In genomic region chr3:67655364-67656121, GRCh38 we compare ENCODE assay signal across 8 cellular contexts. TPM values are rescaled to one million over a fixed set of nuclear protein-coding genes. Genes with fewer than 3 reads are reported as not detected.
DNase-seq lines count a peak whose midpoint lies in the region; ATAC-seq and TF ChIP-seq lines count a peak whose summit lies in the region.

No MANE protein-coding gene starts in this region.

- TF ChIP-seq CTCF in CD8-positive, alpha-beta T cell (IDR thresholded peaks at IDR 0.05) = no peak
- no peak for TF ChIP-seq CTCF in hepatocyte (IDR thresholded peaks at IDR 0.05; ENCODE audit: poor library complexity)

- H3K9me2 ChIP-seq in hepatocyte (replicated peaks; ENCODE audit: insufficient read depth) = no peaks in the 10 kb centered on the region

- POLR2A ChIA-PET in CD8-positive, alpha-beta T cell (lab: Charles Lee) = interaction anchor here (0.8 to 4.6 kb wide), 15 partner anchors 9 to 292 kb away, joined by 3 to 32 read pairs (median 4); no protein-coding TSS in a partner anchor

- H3K27ac Mint-ChIP-seq in CD8-positive, alpha-beta T cell = peak overlapping the region; percentile 91

- peaks cover 7% of the 10 kb centered on the region for H3K9me3 Mint-ChIP-seq in CD8-positive, alpha-beta T cell

- peaks cover 4% of the 10 kb centered on the region for H3K9me3 ChIP-seq in CD8-positive, alpha-beta T cell (ENCODE audit: low read length)
- no peaks in the 10 kb centered on the region for H3K9me3 ChIP-seq in hepatocyte (ENCODE audit: low read depth)

- peak overlapping the region; percentile 94 for H3K4me2 ChIP-seq in hepatocyte

- H3K27me3 Mint-ChIP-seq in CD8-positive, alpha-beta T cell (ENCODE audit: low read depth) = no peaks in the 10 kb centered on the region

- H3K36me3 ChIP-seq in CD8-positive, alpha-beta T cell (ENCODE audit: insufficient read depth, low read length) = no peaks in the 10 kb centered on the region
- no peaks in the 10 kb centered on the region for H3K36me3 ChIP-seq in hepatocyte (replicated peaks; ENCODE audit: insufficient read depth, low read depth)

- H3K27ac ChIP-seq in CD8-positive, alpha-beta T cell (ENCODE audit: low read depth, low read length) = peak overlapping the region; percentile 67
- peak overlapping the region; percentile 99 for H3K27ac ChIP-seq in hepatocyte

- H3K4me1 Mint-ChIP-seq in CD8-positive, alpha-beta T cell (ENCODE audit: low read depth) = peaks cover 73% of the 10 kb centered on the region

- peaks cover 37% of the 10 kb centered on the region for H3K79me2 ChIP-seq in hepatocyte

- H3K4me3 ChIP-seq in CD8-positive, alpha-beta T cell (ENCODE audit: low read depth, low read length) = peak overlapping the region; percentile 78
- peak overlapping the region; percentile 45 for H3K4me3 ChIP-seq in Jurkat, Clone E6-1 (ENCODE audit: low read length)
- peak overlapping the region; percentile 87 for H3K4me3 ChIP-seq in hepatocyte

- ATAC-seq in CD8-positive, alpha-beta T cell = peak; percentile 67
- ATAC-seq in GM21447 (IDR thresholded peaks at IDR 0.05; ENCODE audit: unreplicated experiment) = peak; percentile 49

- H3K36me3 Mint-ChIP-seq in CD8-positive, alpha-beta T cell = peaks cover 12% of the 10 kb centered on the region

- H4K20me1 ChIP-seq in hepatocyte (ENCODE audit: insufficient read depth, poor library complexity, severe bottlenecking) = no peaks in the 10 kb centered on the region

- H2AFZ ChIP-seq in hepatocyte = peak overlapping the region; percentile 100

- DNase-seq in CD8-positive, alpha-beta T cell = peak; percentile 57 to 86 (median 75)
- peak; percentile 90 for DNase-seq in Jurkat, Clone E6-1 (ENCODE audit: low read depth, low spot score)
- DNase-seq in activated T-cell treated with anti-CD3 and anti-CD28 coated beads for 24 hours (ENCODE audit: low read depth) (peak; percentile 67), hepatocyte (ENCODE audit: low spot score) (no peak), NCI-H748 (lab: John Stamatoyannopoulos, UW; ENCODE audit: unreplicated experiment) (no peak), SW 1271 (lab: John Stamatoyannopoulos, UW) (no peak)
- DNase-seq in stimulated activated CD4-positive, alpha-beta T cell treated with anti-CD3 and anti-CD28 coated beads, TNF-alpha, amount 100 ng/mL, for 4 hours (ENCODE audit: low read depth in 3 of 3) = peak in 2 of 3 experiments; percentile 22 to 42

- CTCF ChIA-PET in CD8-positive, alpha-beta T cell (lab: Charles Lee) = interaction anchor here (0.7 to 4.1 kb wide), 9 partner anchors 8 to 572 kb away, joined by 3 to 20 read pairs (median 3); no protein-coding TSS in a partner anchor

- peak overlapping the region; percentile 86 for H3K4me3 Mint-ChIP-seq in CD8-positive, alpha-beta T cell

- peaks cover 44% of the 10 kb centered on the region for H3K4me1 ChIP-seq in CD8-positive, alpha-beta T cell (ENCODE audit: insufficient read depth, low read length)
- H3K4me1 ChIP-seq in hepatocyte (ENCODE audit: insufficient read depth) = peaks cover 20% of the 10 kb centered on the region

- 97% methylated on average over 24 of the region's 24 CpGs for WGBS in hepatocyte (ENCODE audit: low lambda C conversion rate, missing lambda C conversion rate)

- H3K27me3 ChIP-seq in CD8-positive, alpha-beta T cell (ENCODE audit: insufficient read depth, low read length) = no peaks in the 10 kb centered on the region
- H3K27me3 ChIP-seq in hepatocyte = no peaks in the 10 kb centered on the region

- intact Hi-C loops in CD8-positive, alpha-beta T cell (cut with DNase I, micrococcal nuclease) = loop anchor here (1.0 to 10.0 kb wide), 13 partner anchors 30 to 1539 kb away; partner anchors contain the start of genes ARL6IP5 (in 1 of the 2), KBTBD8 (in 1 of the 2), LRIG1 (in 1 of the 2) and UBA3 (in 1 of the 2)

RNA-seq across cellular contexts. Expression of gene SUCLG2, which starts 1.1 kb away (rescaled TPM):
- 10 to 100 TPM; 39.1 to 40.9 TPM for total RNA-seq in CD8-positive, alpha-beta T cell
- 33.4 TPM for polyA plus RNA-seq in Jurkat, Clone E6-1 (2012; ENCODE audit: insufficient read depth, insufficient read length)
- total RNA-seq in hepatocyte = 87.7 and 94.2 TPM in 2 replicates
- 52.1 and 58.0 TPM in 2 replicates for polyA plus RNA-seq in hepatocyte

Comparison
In these comparisons a context has a peak if more than half of its experiments do, and no peak if none do; other contexts are left out.
1. DNase-seq: peak in CD8-positive, alpha-beta T cell (7 of 7), Jurkat, Clone E6-1 (single experiment), activated T-cell treated with anti-CD3 and anti-CD28 coated beads for 24 hours (single experiment) and stimulated activated CD4-positive, alpha-beta T cell treated with anti-CD3 and anti-CD28 coated beads, TNF-alpha, amount 100 ng/mL, for 4 hours (2 of 3); none in hepatocyte (single experiment), NCI-H748 (single experiment) and SW 1271 (0 of 2).
2. Peak in every context shown above with its lines, with median percentiles within 50 percentile points of each other: H3K4me3 ChIP-seq.